In the genomic region with DNA sequence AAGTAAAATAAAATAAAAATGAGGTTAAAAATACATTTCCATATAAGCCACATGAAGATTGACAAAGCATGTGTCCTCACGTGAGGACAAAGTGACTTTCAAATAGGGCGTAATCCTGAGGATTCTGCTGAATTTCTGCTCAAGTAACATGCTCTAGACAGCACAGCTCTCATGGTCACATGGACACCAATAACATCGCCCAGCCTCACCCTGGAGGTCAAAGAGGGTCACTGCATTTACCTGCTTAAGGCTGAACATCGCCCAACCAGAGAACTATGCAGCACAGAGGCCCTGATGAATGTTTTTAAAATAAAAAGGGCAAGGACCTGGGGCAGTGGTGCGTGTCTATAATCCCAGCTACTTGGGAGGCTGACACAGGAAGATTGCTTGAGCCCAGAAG, we compare ENCODE assay signal across 18 cellular contexts. TPM values are rescaled to one million over a fixed set of nuclear protein-coding genes. Genes with fewer than 3 reads are reported as not detected.
DNase-seq lines count a peak whose midpoint lies in the region; ATAC-seq, FAIRE-seq and TF ChIP-seq lines count a peak whose summit lies in the region.
"Had no signal": no experiment of that assay in that cellular context is flagged by ENCODE, and none has a peak within 500 bp of the region (broad histone marks: within the 10 kb centered on the region; RNA-seq: fewer than 3 reads in every experiment).

No MANE protein-coding gene starts in this region.

- H3K9me3 Mint-ChIP-seq in progenitor cell of endocrine pancreas (ENCODE audit: low read depth), result no peaks in the 10 kb centered on the region
- H3K9me3 Mint-ChIP-seq: CD8-positive, alpha-beta memory T cell; natural killer cell; stimulated activated naive B cell treated with anti-CD40 and anti-IgM and Interleukin-4, amounts not matched to agents 10 μg/mL and 1 μg/mL and 100 μg/mL, for 72 hours had no signal

- H3K27ac ChIP-seq in psoas muscle, result no peak overlapping the region
- H3K27ac ChIP-seq: heart right ventricle, left lung had no signal

- no peak overlapping the region for H3K4me3 Mint-ChIP-seq in progenitor cell of endocrine pancreas (ENCODE audit: low read depth)
- H3K4me3 Mint-ChIP-seq: CD8-positive, alpha-beta memory T cell; natural killer cell; stimulated activated naive B cell treated with anti-CD40 and anti-IgM and Interleukin-4, amounts not matched to agents 10 μg/mL and 1 μg/mL and 100 μg/mL, for 72 hours had no signal

- no peaks in the 10 kb centered on the region for H3K27me3 Mint-ChIP-seq in progenitor cell of endocrine pancreas
- H3K27me3 Mint-ChIP-seq: CD8-positive, alpha-beta memory T cell; stimulated activated naive B cell treated with anti-CD40 and anti-IgM and Interleukin-4, amounts not matched to agents 10 μg/mL and 1 μg/mL and 100 μg/mL, for 72 hours had no signal

- DNase-seq in bronchial epithelial cell (ENCODE audit: low read depth) (no peak), progenitor cell of endocrine pancreas (ENCODE audit: low spot score, unreplicated experiment) (no peak), KG1 (lab: John Stamatoyannopoulos, UW) (no peak), left colon (no peak), psoas muscle (no peak)
- DNase-seq: activated naive CD4-positive, alpha-beta T cell treated with Interleukin-2 at 50 U/mL for 16 hours; CD8-positive, alpha-beta memory T cell; central memory CD4-positive, alpha-beta T cell; heart right ventricle; left lung; natural killer cell; NCI-H1930; right cardiac atrium; SHP77 treated with DMSO at 0.1 percent for 48 hours; stimulated activated naive B cell treated with anti-CD40 and anti-IgM and Interleukin-4, amounts not matched to agents 10 μg/mL and 1 μg/mL and 100 μg/mL, for 72 hours had no signal

- TF ChIP-seq CTCF in GM12875 (IDR thresholded peaks at IDR 0.05; ENCODE audit: borderline replicate concordance, insufficient read depth, low read depth, low read length) (0 out of 2 replicates have a peak, but pooled peaks have one; percentile 39), bronchial epithelial cell (IDR thresholded peaks at IDR 0.05; ENCODE audit: insufficient read depth, low read length, severe bottlenecking) (peak; percentile 8), progenitor cell of endocrine pancreas (IDR thresholded peaks at IDR 0.05; ENCODE audit: unreplicated experiment) (peak; percentile 30), psoas muscle (IDR thresholded peaks at IDR 0.05) (no peak)

- no peak overlapping the region for H3K27ac Mint-ChIP-seq in progenitor cell of endocrine pancreas
- H3K27ac Mint-ChIP-seq: CD8-positive, alpha-beta memory T cell; natural killer cell; stimulated activated naive B cell treated with anti-CD40 and anti-IgM and Interleukin-4, amounts not matched to agents 10 μg/mL and 1 μg/mL and 100 μg/mL, for 72 hours had no signal

- H3K4me3 ChIP-seq in GM12875 (ENCODE audit: low read depth, low read length), result no peak overlapping the region
- no peak overlapping the region for H3K4me3 ChIP-seq in bronchial epithelial cell (ENCODE audit: low read depth, low read length)
- no peak overlapping the region for H3K4me3 ChIP-seq in psoas muscle
- H3K4me3 ChIP-seq: heart right ventricle, left lung had no signal

- no peaks in the 10 kb centered on the region for H3K27me3 ChIP-seq in bronchial epithelial cell (ENCODE audit: control insufficient read depth, insufficient read depth, low read length)
- no peaks in the 10 kb centered on the region for H3K27me3 ChIP-seq in psoas muscle (ENCODE audit: insufficient read depth in 3 of 3, low read length in 2 of 3)
- H3K27me3 ChIP-seq: heart right ventricle, left lung had no signal

- intact Hi-C loops in left colon (cut with DNase I, micrococcal nuclease) (no loop called here), psoas muscle (cut with DNase I) (no loop called here)

- no peak for FAIRE-seq in bronchial epithelial cell (lab: Jason Lieb, UNC)

- no peaks in the 10 kb centered on the region for H3K4me1 ChIP-seq in psoas muscle
- H3K4me1 ChIP-seq: left lung had no signal

- 87 to 92% (median 87%) methylated on average over 5 of the region's 5 CpGs for WGBS in psoas muscle, 3 donors

- peaks cover 9% of the 10 kb centered on the region for H3K36me3 Mint-ChIP-seq in progenitor cell of endocrine pancreas (ENCODE audit: insufficient read depth)

- ATAC-seq in HG03520 (IDR thresholded peaks at IDR 0.05; ENCODE audit: unreplicated experiment) (peak; percentile 65), left colon (no peak), psoas muscle (no peak)
- ATAC-seq: heart right ventricle, left lung, natural killer cell, right cardiac atrium had no signal

- no peaks in the 10 kb centered on the region for H3K9me3 ChIP-seq in psoas muscle
- H3K9me3 ChIP-seq: heart right ventricle, left lung had no signal

- H3K36me3 ChIP-seq in bronchial epithelial cell (ENCODE audit: control insufficient read depth, insufficient read depth, low read length) (peaks cover 5% of the 10 kb centered on the region), psoas muscle (ENCODE audit: insufficient read depth in 1 of 2, low read depth in 1 of 2) (peaks cover 3 to 46% of the 10 kb centered on the region in 2 donors)

- peaks cover 16% of the 10 kb centered on the region for H3K4me1 Mint-ChIP-seq in progenitor cell of endocrine pancreas (ENCODE audit: low read depth)

RNA-seq across cellular contexts. Expression of a gene that starts 30.2 kb away (rescaled TPM):
- 10.8 and 13.7 TPM in 2 replicates for total RNA-seq in bronchial epithelial cell
- total RNA-seq in progenitor cell of endocrine pancreas, result 19.7 and 20.0 TPM in 2 replicates
- 10 to 100 TPM; 16.8 to 19.7 TPM for total RNA-seq in left colon
- 10 to 100 TPM; 13.3 to 21.4 (median 16.8) TPM for total RNA-seq in psoas muscle
- 10 to 100 TPM in 1 of 3 donors, 1 to 10 TPM in 2; 5.4 to 18.2 (median 8.8) TPM for polyA plus RNA-seq in psoas muscle

RNA-seq across cellular contexts. Expression of a gene that starts 38.0 kb away (rescaled TPM):
- total RNA-seq in bronchial epithelial cell, result 25.6 and 28.2 TPM in 2 replicates
- total RNA-seq in progenitor cell of endocrine pancreas, result 24.7 and 27.2 TPM in 2 replicates
- total RNA-seq in left colon, result 10 to 100 TPM; 12.2 TPM
- total RNA-seq in psoas muscle, result 10 to 100 TPM; 14.8 to 19.4 (median 15.5) TPM
- 10 to 100 TPM; 13.2 to 24.6 (median 14.3) TPM for polyA plus RNA-seq in psoas muscle

RNA-seq across cellular contexts. Expression of a gene that starts 57.7 kb away (rescaled TPM):
- not detected in 2 replicates for total RNA-seq in bronchial epithelial cell
- total RNA-seq in progenitor cell of endocrine pancreas, result not detected in 2 replicates
- total RNA-seq in left colon, result not detected
- not detected for total RNA-seq in psoas muscle
- under 1 TPM in 1 of 3 donors, not detected in 2; 0.03 TPM for polyA plus RNA-seq in psoas muscle
- total RNA-seq: CD8-positive, alpha-beta memory T cell; heart right ventricle; left lung; LHCN-M2; natural killer cell; right cardiac atrium had no signal
- polyA plus RNA-seq: CD8-positive, alpha-beta memory T cell; heart right ventricle; right cardiac atrium had no signal
